In genomic region chr4:145234086-145234694, GRCh38 we compare ENCODE assay signal across 1 cellular context.
TF ChIP-seq lines count a peak whose summit lies in the region.

No MANE protein-coding gene starts in this region.

TF ChIP-seq in GM23338, 12 proteins besides CTCF, POLR2A, EP300 and RAD21 (continued from another document):
- no peak for TF ChIP-seq REST (IDR thresholded peaks at IDR 0.05; ENCODE audit: unreplicated experiment)
- no peak for TF ChIP-seq ZNF462 (CRISPR knock-in tag; IDR thresholded peaks at IDR 0.05)
- no peak for TF ChIP-seq EZH2phosphoT487 (IDR thresholded peaks at IDR 0.05; ENCODE audit: unreplicated experiment)
